In the genomic region with DNA sequence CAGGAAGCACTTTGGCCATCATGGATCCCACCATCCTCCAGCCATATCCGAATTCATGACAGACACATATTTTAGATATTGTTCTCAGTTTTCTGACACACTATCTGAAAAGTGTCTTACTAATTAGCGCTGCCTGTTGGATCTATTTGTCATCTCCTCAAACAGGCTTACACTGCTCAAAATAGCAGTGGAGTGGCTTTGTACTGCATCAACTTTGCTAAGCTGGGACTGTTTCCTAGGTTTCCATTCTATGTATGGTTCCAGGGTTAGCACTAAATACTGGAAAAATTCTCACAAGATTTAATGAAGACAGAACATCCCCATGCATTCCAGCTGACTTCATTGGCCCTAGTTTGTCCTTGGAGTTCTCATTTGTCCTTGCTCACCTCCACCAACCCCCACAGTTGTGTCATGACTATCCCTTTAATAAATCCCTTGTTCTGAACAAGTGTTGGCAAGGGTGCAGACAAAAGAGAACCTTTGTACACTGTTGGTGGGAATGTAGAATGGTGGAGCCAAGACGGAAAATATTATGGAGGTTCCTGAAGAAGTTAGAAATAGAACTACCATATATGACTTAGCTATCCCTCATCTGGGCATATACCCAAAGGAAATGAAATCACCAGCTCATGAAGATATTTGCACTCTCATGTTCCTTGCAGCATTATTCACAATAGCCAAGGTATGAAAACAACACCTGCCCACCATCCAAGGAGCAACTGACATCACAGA, we compare ENCODE assay signal across 16 cellular contexts.
DNase-seq lines count a peak whose midpoint lies in the region; ATAC-seq and TF ChIP-seq lines count a peak whose summit lies in the region.
"Had no signal": no experiment of that assay in that cellular context is flagged by ENCODE, and none has a peak within 500 bp of the region (broad histone marks: within the 10 kb centered on the region; RNA-seq: fewer than 3 reads in every experiment).

No MANE protein-coding gene starts in this region.

- no peaks in the 10 kb centered on the region for H4K20me1 ChIP-seq in PC-9 (ENCODE audit: insufficient read depth)

- POLR2A ChIA-PET in PC-9 (lab: Charles Lee; ENCODE audit: unreplicated experiment), result interaction anchor here (0.5 kb wide), 1 partner anchor 132 kb away, joined by 4 read pairs; no protein-coding TSS in a partner anchor

- peaks cover 3% of the 10 kb centered on the region; the same call in 1 of the 2 replicates for H3K9me3 ChIP-seq in PC-9 (ENCODE audit: insufficient read depth, low read depth)
- H3K9me3 ChIP-seq: lower lobe of right lung had no signal

- no peak overlapping the region for H3K27ac ChIP-seq in PC-9
- H3K27ac ChIP-seq: lower lobe of right lung had no signal

- peaks cover 21% of the 10 kb centered on the region; the same call in 1 of the 2 replicates for H3F3A ChIP-seq in PC-9 (ENCODE audit: insufficient read depth, low read depth)

- no TSS peak for BruUV-seq in PC-9 (replicated peaks; lab: Mats Ljungman, UMichigan)

- H3K27me3 ChIP-seq in PC-9 (ENCODE audit: insufficient read depth, low read depth), result no peaks in the 10 kb centered on the region

- peak; percentile 62 for DNase-seq in HCEC 1CT
- peak; percentile 58 for DNase-seq in astrocyte of the hippocampus (ENCODE audit: low read depth, low spot score)
- peak; percentile 73 for DNase-seq in fibroblast of pulmonary artery (ENCODE audit: low read depth)
- DNase-seq in superior temporal gyrus (ENCODE audit: extremely low spot score), result peak; percentile 24
- DNase-seq in PC-9, result no peak
- DNase-seq in midbrain (lab: John Stamatoyannopoulos, UW), result no peak
- DNase-seq: activated CD4-positive, alpha-beta memory T cell treated with anti-CD3 and anti-CD28 coated beads, Interleukin-2, amount 10 ng/mL, durations not matched to agents 7 days and 5 days; activated T-cell treated with anti-CD3 and anti-CD28 coated beads, Interleukin-2, amount 50 U/mL, for 72 hours; cerebellar nuclear complex; DMS79 treated with DMSO at 0.1 percent for 48 hours; lower lobe of right lung; NCI-H187 treated with DMSO at 0.1 percent for 48 hours; NCI-H526 had no signal

- no peaks in the 10 kb centered on the region for H3K36me3 ChIP-seq in PC-9 (ENCODE audit: low read depth)
- H3K36me3 ChIP-seq: lower lobe of right lung had no signal

- no peak for ATAC-seq in GM21529 (IDR thresholded peaks at IDR 0.05; ENCODE audit: unreplicated experiment)
- ATAC-seq: activated T-cell treated with anti-CD3 and anti-CD28 coated beads, Interleukin-2, amount 50 U/mL, for 72 hours; GM23338; lower lobe of right lung; natural killer cell treated with Interleukin-12 subunit alpha and Interleukin-12 subunit beta and Interleukin-15 and Interleukin-18, amount 100 ng/mL, for 72 hours had no signal

- H3K9me2 ChIP-seq in PC-9 (ENCODE audit: insufficient read depth), result no peaks in the 10 kb centered on the region

- intact Hi-C loops in PC-9 (cut with micrococcal nuclease; ENCODE audit: unreplicated experiment), result loop anchor here (5.0 kb wide), 1 partner anchor 303 kb away; no protein-coding TSS in a partner anchor

- CTCF ChIA-PET in PC-9 (lab: Charles Lee), result interaction anchor here (0.6 kb wide), 2 partner anchors 325 to 577 kb away, joined by 3 to 4 read pairs; no protein-coding TSS in a partner anchor

- H3K79me2 ChIP-seq in PC-9 (ENCODE audit: low read depth), result no peaks in the 10 kb centered on the region

- no peak overlapping the region for H2AFZ ChIP-seq in PC-9
- H2AFZ ChIP-seq: GM23338 had no signal

- no peak overlapping the region for H3K4me2 ChIP-seq in PC-9
- H3K4me2 ChIP-seq: GM23338 had no signal

- TF ChIP-seq CTCF in fibroblast of pulmonary artery (IDR thresholded peaks at IDR 0.05; ENCODE audit: low read length, missing control alignments) (no peak), PC-9 (conservative IDR thresholded peaks at IDR 0.05) (no peak)

- peaks cover 53% of the 10 kb centered on the region for H3K4me1 ChIP-seq in PC-9 (replicated peaks; ENCODE audit: insufficient read depth)
- H3K4me1 ChIP-seq: lower lobe of right lung had no signal

- H3K4me3 ChIP-seq in fibroblast of pulmonary artery (replicated peaks; ENCODE audit: low read depth, low read length) (no peak overlapping the region), PC-9 (no peak overlapping the region)
- H3K4me3 ChIP-seq: GM23338, lower lobe of right lung had no signal

Comparison
In these comparisons a context has a peak if more than half of its experiments do, and no peak if none do; other contexts are left out.
1. DNase-seq: peak in HCEC 1CT (single experiment), astrocyte of the hippocampus (single experiment), fibroblast of pulmonary artery (single experiment) and superior temporal gyrus (single experiment); none in PC-9 (0 of 2) and midbrain (single experiment).